In the genomic region with DNA sequence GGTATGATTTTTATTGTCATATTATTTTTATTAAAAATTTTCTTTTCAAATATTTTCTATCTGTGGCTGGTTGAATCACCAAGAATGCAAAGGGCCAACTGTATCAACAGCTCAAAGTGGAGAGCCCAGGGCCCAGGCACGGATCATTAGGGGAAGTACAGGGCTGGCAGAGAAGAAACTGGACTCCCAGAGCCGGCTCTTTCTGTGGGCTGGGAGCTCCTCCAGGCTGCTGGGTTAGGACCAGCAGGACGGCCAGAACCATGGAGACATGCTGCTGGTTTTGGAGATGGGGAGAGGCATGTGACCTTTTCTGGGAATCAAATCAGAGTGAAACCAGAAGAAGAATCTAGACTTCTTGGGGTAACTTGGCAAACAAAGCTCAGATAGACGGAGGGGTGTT, we compare ENCODE assay signal across 12 cellular contexts.
DNase-seq lines count a peak whose midpoint lies in the region; ATAC-seq and TF ChIP-seq lines count a peak whose summit lies in the region.
"Had no signal": no experiment of that assay in that cellular context is flagged by ENCODE, and none has a peak within 500 bp of the region (broad histone marks: within the 10 kb centered on the region; RNA-seq: fewer than 3 reads in every experiment).

No MANE protein-coding gene starts in this region.

- no peaks in the 10 kb centered on the region for H3K27me3 ChIP-seq in thoracic aorta (replicated peaks; ENCODE audit: insufficient read depth)
- H3K27me3 ChIP-seq: stomach had no signal

- TF ChIP-seq CTCF in choroid plexus epithelial cell (conservative IDR thresholded peaks at IDR 0.05; ENCODE audit: low read depth, low read length) = peak; percentile 78
- TF ChIP-seq CTCF in thoracic aorta (IDR thresholded peaks at IDR 0.05) = peak; percentile 38

- H3K36me3 ChIP-seq in thoracic aorta = no peaks in the 10 kb centered on the region
- H3K36me3 ChIP-seq: stomach had no signal

- ATAC-seq in thoracic aorta (ENCODE audit: insufficient number of reproducible peaks, low FRiP score, low read depth) (peak; percentile 44), HG03039 (IDR thresholded peaks at IDR 0.05; ENCODE audit: unreplicated experiment) (no peak)

- H3K9me3 ChIP-seq in thoracic aorta = no peaks in the 10 kb centered on the region
- H3K9me3 ChIP-seq: stomach had no signal

- no peak overlapping the region for H3K4me3 ChIP-seq in choroid plexus epithelial cell (ENCODE audit: low read depth, low read length)
- H3K4me3 ChIP-seq in thoracic aorta = peak overlapping the region; percentile 10
- H3K4me3 ChIP-seq: stomach had no signal

- H3K4me1 ChIP-seq in thoracic aorta (ENCODE audit: control insufficient read depth in 1 of 2, low read depth in 2 of 2) = peaks cover 18 to 58% of the 10 kb centered on the region in 2 donors

- H3K27ac ChIP-seq in thoracic aorta = peak overlapping the region; percentile 65 to 86

- peak; percentile 10 for DNase-seq in HCEC 1CT
- peak; percentile 87 for DNase-seq in choroid plexus epithelial cell (ENCODE audit: low read depth)
- peak; percentile 42 for DNase-seq in iPS-NIHi7 (ENCODE audit: extremely low spot score)
- DNase-seq in thoracic aorta (ENCODE audit: low spot score) = no peak
- DNase-seq in KG1 (lab: John Stamatoyannopoulos, UW) = no peak
- DNase-seq in AML-193 (lab: John Stamatoyannopoulos, UW) = no peak
- no peak for DNase-seq in activated CD4-positive, alpha-beta T cell treated with anti-CD3 and anti-CD28 coated beads, Interleukin-2, amount 50 U/mL, for 4 hours
- DNase-seq: cerebellar nuclear complex, NCI-H146, NCI-H774, stomach had no signal

Comparison
In these comparisons a context has a peak if more than half of its experiments do, and no peak if none do; other contexts are left out.
1. DNase-seq: peak in HCEC 1CT (single experiment), choroid plexus epithelial cell (single experiment) and iPS-NIHi7 (single experiment); none in thoracic aorta (single experiment), KG1 (single experiment), AML-193 (0 of 2) and activated CD4-positive, alpha-beta T cell treated with anti-CD3 and anti-CD28 coated beads, Interleukin-2, amount 50 U/mL, for 4 hours (0 of 2).